Comparison of ENCODE assay signal across 1 cellular context in genomic region chr19:47582320-47582909, GRCh38.
TF ChIP-seq lines count a peak whose summit lies in the region.

No MANE protein-coding gene starts in this region.

TF ChIP-seq in IMR-90, 13 proteins besides CTCF, POLR2A, EP300 and RAD21:
- TF ChIP-seq MAFK (IDR thresholded peaks at IDR 0.05; ENCODE audit: low read depth, low read length) (0 out of 2 replicates have a peak, but pooled peaks have one; percentile 26), RFX5 (IDR thresholded peaks at IDR 0.05; ENCODE audit: low read depth, low read length) (no peak), SMC3 (IDR thresholded peaks at IDR 0.05; ENCODE audit: low read depth, low read length) (no peak), RCOR1 (IDR thresholded peaks at IDR 0.05; ENCODE audit: insufficient replicate concordance, low read length) (no peak), CHD1 (IDR thresholded peaks at IDR 0.05; ENCODE audit: low read depth, low read length) (no peak), CEBPB (IDR thresholded peaks at IDR 0.05; ENCODE audit: low read depth, low read length) (no peak), ELK1 (IDR thresholded peaks at IDR 0.05; ENCODE audit: borderline replicate concordance, low read depth, low read length) (no peak), FOS (IDR thresholded peaks at IDR 0.05; ENCODE audit: low read depth, low read length) (no peak), MAZ (IDR thresholded peaks at IDR 0.05; ENCODE audit: borderline replicate concordance, low read depth, low read length) (no peak), MXI1 (IDR thresholded peaks at IDR 0.05; ENCODE audit: borderline replicate concordance, low read depth, low read length) (no peak), USF2 (IDR thresholded peaks at IDR 0.05; ENCODE audit: low read depth, low read length) (no peak), BHLHE40 (IDR thresholded peaks at IDR 0.05; ENCODE audit: low read depth, low read length) (peak; percentile 98)
TF ChIP-seq in IMR-90: peak in this region for 2.
